Comparison of ENCODE assay signal across 16 cellular contexts in the genomic region with DNA sequence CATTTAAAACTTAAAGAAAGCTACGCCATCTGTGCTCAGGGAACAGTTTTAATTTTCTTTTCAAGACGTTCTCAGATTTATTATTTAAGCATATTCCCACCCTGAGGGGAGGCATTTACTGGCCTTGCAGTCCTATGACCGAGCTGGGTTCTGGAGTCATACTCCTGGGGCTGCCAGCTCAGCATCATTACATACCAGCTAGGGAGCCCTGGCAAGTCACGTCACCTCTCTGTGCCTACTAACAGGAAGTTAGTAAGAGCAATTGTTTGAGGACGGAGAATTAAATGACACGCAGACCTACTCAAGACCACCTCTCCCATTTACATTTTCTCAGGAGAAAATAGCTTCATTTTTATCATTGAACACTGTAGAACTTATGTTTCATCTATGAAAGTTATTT. TPM values are rescaled to one million over a fixed set of nuclear protein-coding genes. Genes with fewer than 3 reads are reported as not detected.
DNase-seq lines count a peak whose midpoint lies in the region; ATAC-seq, FAIRE-seq and TF ChIP-seq lines count a peak whose summit lies in the region.
"Had no signal": no experiment of that assay in that cellular context is flagged by ENCODE, and none has a peak within 500 bp of the region (broad histone marks: within the 10 kb centered on the region; RNA-seq: fewer than 3 reads in every experiment).

No MANE protein-coding gene starts in this region.

- H3K27me3 ChIP-seq in astrocyte (ENCODE audit: insufficient read depth, low read length), result no peaks in the 10 kb centered on the region
- H3K27me3 ChIP-seq in smooth muscle cell (ENCODE audit: low read depth), result peaks cover 14% of the 10 kb centered on the region
- peaks cover 0 to 8% of the 10 kb centered on the region in 2 donors for H3K27me3 ChIP-seq in tibial nerve
- H3K27me3 ChIP-seq: thyroid gland had no signal

- DNase-seq in Right ventricle myocardium superior, result no peak
- DNase-seq in Right ventricle myocardium inferior (ENCODE audit: missing footprints), result no peak
- DNase-seq in astrocyte (ENCODE audit: low read depth), result peak; percentile 65
- peak; percentile 80 to 81 for DNase-seq in foreskin fibroblast
- DNase-seq in naive thymus-derived CD8-positive, alpha-beta T cell, result no peak
- no peak for DNase-seq in smooth muscle cell (lab: John Stamatoyannopoulos, UW; ENCODE audit: unreplicated experiment)
- no peak for DNase-seq in tibial nerve (ENCODE audit: low spot score in 2 of 2)
- no peak for DNase-seq in HT-29 (ENCODE audit: low spot score)
- DNase-seq: activated CD4-positive, alpha-beta T cell treated with anti-CD3 and anti-CD28 coated beads, Interleukin-2, amount 50 U/mL, for 1 hour; DMS53; effector memory CD4-positive, alpha-beta T cell; lower lobe of right lung; stimulated activated CD4-positive, alpha-beta T cell treated with anti-CD3 and anti-CD28 coated beads, Interleukin-12 subunit alpha, Interleukin-12 subunit beta, amount 100 ng/mL, for 4 hours; thyroid gland had no signal

- H3K79me2 ChIP-seq in astrocyte (ENCODE audit: insufficient read depth, low read length) (peaks cover 47% of the 10 kb centered on the region), smooth muscle cell (ENCODE audit: low read depth) (no peaks in the 10 kb centered on the region)

- POLR2A ChIA-PET in naive thymus-derived CD8-positive, alpha-beta T cell (lab: Charles Lee), result no interaction called here

- no peaks in the 10 kb centered on the region for H3K36me3 ChIP-seq in astrocyte (ENCODE audit: insufficient read depth, low read length)
- no peaks in the 10 kb centered on the region for H3K36me3 ChIP-seq in smooth muscle cell (ENCODE audit: low read depth)
- no peaks in the 10 kb centered on the region for H3K36me3 ChIP-seq in tibial nerve
- H3K36me3 ChIP-seq: lower lobe of right lung, neutrophil, thyroid gland had no signal

- H3K27ac ChIP-seq in astrocyte (ENCODE audit: low read depth, low read length) (no peak overlapping the region), smooth muscle cell (ENCODE audit: low read depth) (no peak overlapping the region), tibial nerve (no peak overlapping the region)
- H3K27ac ChIP-seq: neutrophil, thyroid gland had no signal

- H3K9me3 ChIP-seq in astrocyte (ENCODE audit: insufficient read depth, low read depth, low read length) (no peaks in the 10 kb centered on the region), smooth muscle cell (replicated peaks; ENCODE audit: low read depth) (no peaks in the 10 kb centered on the region), tibial nerve (no peaks in the 10 kb centered on the region)
- H3K9me3 ChIP-seq: lower lobe of right lung, neutrophil, thyroid gland had no signal

- peaks cover 36% of the 10 kb centered on the region for H3K4me1 ChIP-seq in astrocyte (ENCODE audit: insufficient read depth, low read length)
- peaks cover 3% of the 10 kb centered on the region for H3K4me1 ChIP-seq in smooth muscle cell (ENCODE audit: low read depth)
- peaks cover 0 to 44% (median 9%) of the 10 kb centered on the region in 4 donors for H3K4me1 ChIP-seq in tibial nerve

- no peak for FAIRE-seq in astrocyte (lab: Jason Lieb, UNC)
- FAIRE-seq: GM12878 had no signal

- TF ChIP-seq CTCF in astrocyte (IDR thresholded peaks at IDR 0.05; ENCODE audit: insufficient read depth, low read depth, low read length) (no peak), foreskin fibroblast (IDR thresholded peaks at IDR 0.05; ENCODE audit: low read depth, low read length) (no peak), smooth muscle cell (IDR thresholded peaks at IDR 0.05; ENCODE audit: borderline replicate concordance, insufficient read depth, poor library complexity, severe bottlenecking) (no peak), tibial nerve (IDR thresholded peaks at IDR 0.05) (no peak)

- H3K9ac ChIP-seq in astrocyte (ENCODE audit: low read length) (no peak overlapping the region), smooth muscle cell (ENCODE audit: low read depth) (no peak overlapping the region)

- WGBS in smooth muscle cell (ENCODE audit: low lambda C conversion rate), result 67% methylated on average over 6 of the region's 6 CpGs
- 49 to 52% methylated on average over 6 of the region's 6 CpGs for whole genome bisulfite sequencing in tibial nerve, 2 donors

- no peak for TF ChIP-seq POLR2A in tibial nerve (IDR thresholded peaks at IDR 0.05)

- peaks cover 19% of the 10 kb centered on the region for H3K27me3 Mint-ChIP-seq in astrocyte (ENCODE audit: low read depth, unreplicated experiment)
- H3K27me3 Mint-ChIP-seq in naive thymus-derived CD8-positive, alpha-beta T cell, result peaks cover 19 to 63% (median 30%) of the 10 kb centered on the region in 5 donors

- TF ChIP-seq EP300 in tibial nerve (IDR thresholded peaks at IDR 0.05), result no peak

- H4K20me1 ChIP-seq in astrocyte (ENCODE audit: insufficient read depth, low read length), result no peaks in the 10 kb centered on the region
- no peaks in the 10 kb centered on the region for H4K20me1 ChIP-seq in smooth muscle cell (ENCODE audit: low read depth)

- H3K4me3 ChIP-seq in astrocyte (ENCODE audit: insufficient read depth, low read depth, low read length) (no peak overlapping the region), foreskin fibroblast (ENCODE audit: low read depth in 1 of 2, low read length in 2 of 2) (no peak overlapping the region), smooth muscle cell (no peak overlapping the region), tibial nerve (no peak overlapping the region)
- H3K4me3 ChIP-seq: GM12878, lower lobe of right lung, thyroid gland had no signal

- ATAC-seq in Right ventricle myocardium superior (ENCODE audit: poor library complexity) (peak; percentile 51), Right ventricle myocardium inferior (no peak)
- ATAC-seq in naive thymus-derived CD8-positive, alpha-beta T cell, result no peak

- H3K36me3 Mint-ChIP-seq in astrocyte (ENCODE audit: low read depth, unreplicated experiment), result peaks cover 6% of the 10 kb centered on the region
- H3K36me3 Mint-ChIP-seq in naive thymus-derived CD8-positive, alpha-beta T cell, result peaks cover 0 to 4% (median 0%) of the 10 kb centered on the region in 3 donors

- no peak overlapping the region for H3K27ac Mint-ChIP-seq in astrocyte (ENCODE audit: unreplicated experiment)
- H3K27ac Mint-ChIP-seq in naive thymus-derived CD8-positive, alpha-beta T cell, result no peak overlapping the region

- H3K4me1 Mint-ChIP-seq in astrocyte (ENCODE audit: low read depth, unreplicated experiment), result peaks cover 18% of the 10 kb centered on the region
- H3K4me1 Mint-ChIP-seq in naive thymus-derived CD8-positive, alpha-beta T cell, result peaks cover 8 to 21% (median 16%) of the 10 kb centered on the region in 4 donors

- H3K4me3 Mint-ChIP-seq in astrocyte (ENCODE audit: unreplicated experiment), result no peak overlapping the region
- H3K4me3 Mint-ChIP-seq in naive thymus-derived CD8-positive, alpha-beta T cell, result no peak overlapping the region

- intact Hi-C loops in Right ventricle myocardium superior (cut with DNase I) (no loop called here), Right ventricle myocardium inferior (cut with DNase I) (no loop called here)

- H3K4me2 ChIP-seq in astrocyte (ENCODE audit: low read length), result no peak overlapping the region
- no peak overlapping the region for H3K4me2 ChIP-seq in smooth muscle cell

- H3F3A ChIP-seq in smooth muscle cell (ENCODE audit: low read depth), result no peaks in the 10 kb centered on the region

- H3K9me3 Mint-ChIP-seq in astrocyte (ENCODE audit: unreplicated experiment), result no peaks in the 10 kb centered on the region
- H3K9me3 Mint-ChIP-seq in naive thymus-derived CD8-positive, alpha-beta T cell, result no peaks in the 10 kb centered on the region

- H2AFZ ChIP-seq in astrocyte (ENCODE audit: low read depth, low read length) (no peak overlapping the region), smooth muscle cell (ENCODE audit: low read depth) (no peak overlapping the region)

RNA-seq across cellular contexts. Expression of a gene that starts 5.8 kb away (rescaled TPM):
- total RNA-seq in Right ventricle myocardium superior (0.38 TPM), Right ventricle myocardium inferior (0.32 TPM), astrocyte (4.2 and 6.8 TPM in 2 replicates), smooth muscle cell (3.7 and 7.9 TPM in 2 replicates), tibial nerve (1 to 10 TPM in 2 of 4 donors, under 1 TPM in 2; 0.20 to 3.0 (median 1.2) TPM)
- not detected for total RNA-seq in naive thymus-derived CD8-positive, alpha-beta T cell
- polyA plus RNA-seq in naive thymus-derived CD8-positive, alpha-beta T cell, result under 1 TPM in 1 of 3 donors, not detected in 2; 0.07 TPM
- polyA plus RNA-seq in smooth muscle cell, result 2.5 and 8.3 TPM in 2 replicates
- total RNA-seq in HT-29 (2014; rRNA removed; shearing (Covaris generic)), result 13.6 and 15.6 TPM in 2 replicates

Comparison
In these comparisons a context has a peak if more than half of its experiments do, and no peak if none do; other contexts are left out.
1. DNase-seq: peak in astrocyte (single experiment) and foreskin fibroblast (2 of 2); none in Right ventricle myocardium superior (single experiment), Right ventricle myocardium inferior (single experiment), naive thymus-derived CD8-positive, alpha-beta T cell (0 of 10), smooth muscle cell (single experiment), tibial nerve (0 of 2) and HT-29 (single experiment).